3 cellular contexts compared by ENCODE assay signal in genomic region chr14:105968291-105968690, GRCh38.
"Had no signal": no experiment of that assay in that cellular context is flagged by ENCODE, and none has a peak within 500 bp of the region (broad histone marks: within the 10 kb centered on the region; RNA-seq: fewer than 3 reads in every experiment).

No MANE protein-coding gene starts in this region.

- DNase-seq: GDM1, GF-D8 had no signal

- H3K4me3 ChIP-seq: GM12878 had no signal

- ATAC-seq: GM12878 had no signal
